In genomic region chr11:3664032-3664630, GRCh38 we compare ENCODE assay signal across 15 cellular contexts. TPM values are rescaled to one million over a fixed set of nuclear protein-coding genes. Genes with fewer than 3 reads are reported as not detected.
DNase-seq lines count a peak whose midpoint lies in the region; ATAC-seq, FAIRE-seq and TF ChIP-seq lines count a peak whose summit lies in the region.
"Had no signal": no experiment of that assay in that cellular context is flagged by ENCODE, and none has a peak within 500 bp of the region (broad histone marks: within the 10 kb centered on the region; RNA-seq: fewer than 3 reads in every experiment).

No MANE protein-coding gene starts in this region.

- peaks cover 16% of the 10 kb centered on the region for H3K36me3 ChIP-seq in CD4-positive, CD25-positive, alpha-beta regulatory T cell (ENCODE audit: control insufficient read depth, insufficient read depth, low read length)
- H3K36me3 ChIP-seq in bronchial epithelial cell (ENCODE audit: control insufficient read depth, insufficient read depth, low read length) (peaks cover 3% of the 10 kb centered on the region), neural progenitor cell (no peaks in the 10 kb centered on the region), breast epithelium (peaks cover 6% of the 10 kb centered on the region), OCI-LY7 (ENCODE audit: insufficient read depth, low read length) (peaks cover 16% of the 10 kb centered on the region; the same call in 1 of the 2 replicates)

- TF ChIP-seq POLR2A in breast epithelium (IDR thresholded peaks at IDR 0.05): no peak

- POLR2A ChIA-PET in activated CD4-positive, alpha-beta T cell treated with anti-CD3 and anti-CD28 coated beads, Interleukin-2, amount 10 ng/mL, durations not matched to agents 7 days and 5 days (lab: Charles Lee): no interaction called here
- POLR2A ChIA-PET in OCI-LY7 (lab: Charles Lee): interaction anchor here (0.6 kb wide), 1 partner anchor 9 kb away, joined by 7 read pairs; no protein-coding TSS in a partner anchor

- no peaks in the 10 kb centered on the region for H3K4me1 Mint-ChIP-seq in activated CD4-positive, alpha-beta T cell treated with anti-CD3 and anti-CD28 coated beads, Interleukin-2, amount 10 ng/mL, durations not matched to agents 7 days and 5 days
- H3K4me1 Mint-ChIP-seq in CD4-positive, CD25-positive, alpha-beta regulatory T cell: no peaks in the 10 kb centered on the region
- H3K4me1 Mint-ChIP-seq in neural progenitor cell: no peaks in the 10 kb centered on the region

- H3K27ac ChIP-seq in CD4-positive, CD25-positive, alpha-beta regulatory T cell (ENCODE audit: insufficient read depth, low read length, poor library complexity, severe bottlenecking): no peak overlapping the region
- H3K27ac ChIP-seq in neural progenitor cell (no peak overlapping the region), breast epithelium (no peak overlapping the region), OCI-LY7 (ENCODE audit: low read depth, low read length, poor library complexity, severe bottlenecking) (no peak overlapping the region)
- H3K27ac ChIP-seq: 22Rv1, BLaER1 had no signal

- H3K4me2 ChIP-seq in neural progenitor cell (no peak overlapping the region), OCI-LY7 (ENCODE audit: low read length) (no peak overlapping the region)
- H3K4me2 ChIP-seq: BLaER1 had no signal

- ATAC-seq in CD4-positive, CD25-positive, alpha-beta regulatory T cell (ENCODE audit: low read depth in 2 of 2): no peak

- H4K20me1 ChIP-seq in neural progenitor cell (ENCODE audit: low read depth) (no peaks in the 10 kb centered on the region), OCI-LY7 (ENCODE audit: insufficient read depth, low read length) (no peaks in the 10 kb centered on the region)

- no peaks in the 10 kb centered on the region for H3K9me3 Mint-ChIP-seq in activated CD4-positive, alpha-beta T cell treated with anti-CD3 and anti-CD28 coated beads, Interleukin-2, amount 10 ng/mL, durations not matched to agents 7 days and 5 days
- H3K9me3 Mint-ChIP-seq in CD4-positive, CD25-positive, alpha-beta regulatory T cell: no peaks in the 10 kb centered on the region
- no peaks in the 10 kb centered on the region for H3K9me3 Mint-ChIP-seq in neural progenitor cell

- no peaks in the 10 kb centered on the region for H3K27me3 Mint-ChIP-seq in activated CD4-positive, alpha-beta T cell treated with anti-CD3 and anti-CD28 coated beads, Interleukin-2, amount 10 ng/mL, durations not matched to agents 7 days and 5 days
- H3K27me3 Mint-ChIP-seq in CD4-positive, CD25-positive, alpha-beta regulatory T cell: no peaks in the 10 kb centered on the region
- peaks cover 12% of the 10 kb centered on the region for H3K27me3 Mint-ChIP-seq in neural progenitor cell (ENCODE audit: insufficient read depth, low read depth)

- H3K9me3 ChIP-seq in CD4-positive, CD25-positive, alpha-beta regulatory T cell (ENCODE audit: control insufficient read depth in 2 of 2, low read length in 2 of 2): no peaks in the 10 kb centered on the region
- H3K9me3 ChIP-seq in neural progenitor cell (ENCODE audit: low read depth) (no peaks in the 10 kb centered on the region), breast epithelium (no peaks in the 10 kb centered on the region), OCI-LY7 (ENCODE audit: low read length) (no peaks in the 10 kb centered on the region)
- H3K9me3 ChIP-seq: BLaER1, HAP-1 had no signal

- H3K27me3 ChIP-seq in CD4-positive, CD25-positive, alpha-beta regulatory T cell (ENCODE audit: control insufficient read depth, insufficient read depth, low read length): no peaks in the 10 kb centered on the region
- H3K27me3 ChIP-seq in bronchial epithelial cell (ENCODE audit: control insufficient read depth, insufficient read depth, low read length) (no peaks in the 10 kb centered on the region), neural progenitor cell (no peaks in the 10 kb centered on the region), breast epithelium (no peaks in the 10 kb centered on the region)
- H3K27me3 ChIP-seq: BLaER1 had no signal

- no peaks in the 10 kb centered on the region for H3F3A ChIP-seq in neural progenitor cell (ENCODE audit: low read depth)

- peak; percentile 13 for FAIRE-seq in bronchial epithelial cell (lab: Jason Lieb, UNC)
- FAIRE-seq: H1 had no signal

- H3K4me1 ChIP-seq in CD4-positive, CD25-positive, alpha-beta regulatory T cell (ENCODE audit: control insufficient read depth, insufficient read depth, low read length, poor library complexity, severe bottlenecking): no peaks in the 10 kb centered on the region
- no peaks in the 10 kb centered on the region for H3K4me1 ChIP-seq in neural progenitor cell
- H3K4me1 ChIP-seq in breast epithelium: no peaks in the 10 kb centered on the region
- H3K4me1 ChIP-seq in OCI-LY7 (ENCODE audit: insufficient read depth, low read length, poor library complexity, severe bottlenecking): no peaks in the 10 kb centered on the region
- H3K4me1 ChIP-seq: BLaER1, HAP-1 had no signal

- no peak overlapping the region for H3K4me3 Mint-ChIP-seq in activated CD4-positive, alpha-beta T cell treated with anti-CD3 and anti-CD28 coated beads, Interleukin-2, amount 10 ng/mL, durations not matched to agents 7 days and 5 days
- no peak overlapping the region for H3K4me3 Mint-ChIP-seq in CD4-positive, CD25-positive, alpha-beta regulatory T cell
- no peak overlapping the region for H3K4me3 Mint-ChIP-seq in neural progenitor cell

- intact Hi-C loops in breast epithelium (cut with DNase I; ENCODE audit: low total_unique reads) (no loop called here), OCI-LY7 (cut with micrococcal nuclease; ENCODE audit: unreplicated experiment) (no loop called here)

- no peak overlapping the region for H3K9ac ChIP-seq in neural progenitor cell
- H3K9ac ChIP-seq: BLaER1 had no signal

- no peak for DNase-seq in activated CD4-positive, alpha-beta T cell treated with anti-CD3 and anti-CD28 coated beads, Interleukin-2, amount 10 ng/mL, durations not matched to agents 7 days and 5 days
- DNase-seq in activated CD4-positive, alpha-beta T cell treated with anti-CD3 and anti-CD28 coated beads, Interleukin-2, amount 50 U/mL, for 1 hour: no peak
- no peak for DNase-seq in CD4-positive, CD25-positive, alpha-beta regulatory T cell
- DNase-seq in bronchial epithelial cell (ENCODE audit: low read depth) (no peak), neural progenitor cell (ENCODE audit: low spot score) (no peak), breast epithelium (ENCODE audit: low spot score in 2 of 2) (no peak), OCI-LY7 (ENCODE audit: low spot score) (no peak), SKM-1 treated with dmso at 0.1 percent for 144 hours (lab: John Stamatoyannopoulos, UW; ENCODE audit: unreplicated experiment) (no peak)
- DNase-seq: AML-193, DMS 273 treated with DMSO at 0.1 percent for 48 hours had no signal

- H3K79me2 ChIP-seq in neural progenitor cell (ENCODE audit: low read depth) (no peaks in the 10 kb centered on the region), OCI-LY7 (ENCODE audit: insufficient read depth, low read depth, low read length) (no peaks in the 10 kb centered on the region)

- no peaks in the 10 kb centered on the region for H3K9me2 ChIP-seq in OCI-LY7 (ENCODE audit: insufficient read depth, low read length)

- BruUV-seq in OCI-LY7 (replicated peaks; lab: Mats Ljungman, UMichigan): no TSS peak

- peaks cover 8% of the 10 kb centered on the region for H3K36me3 Mint-ChIP-seq in activated CD4-positive, alpha-beta T cell treated with anti-CD3 and anti-CD28 coated beads, Interleukin-2, amount 10 ng/mL, durations not matched to agents 7 days and 5 days (ENCODE audit: low read depth)
- H3K36me3 Mint-ChIP-seq in CD4-positive, CD25-positive, alpha-beta regulatory T cell: peaks cover 31% of the 10 kb centered on the region
- peaks cover 25% of the 10 kb centered on the region for H3K36me3 Mint-ChIP-seq in neural progenitor cell

- H3K27ac Mint-ChIP-seq in activated CD4-positive, alpha-beta T cell treated with anti-CD3 and anti-CD28 coated beads, Interleukin-2, amount 10 ng/mL, durations not matched to agents 7 days and 5 days: peak overlapping the region; percentile 76
- peak overlapping the region in 2 of 3 donors; percentile 17 to 34 for H3K27ac Mint-ChIP-seq in CD4-positive, CD25-positive, alpha-beta regulatory T cell
- peak overlapping the region; percentile 44 for H3K27ac Mint-ChIP-seq in neural progenitor cell

- CTCF ChIA-PET in activated CD4-positive, alpha-beta T cell treated with anti-CD3 and anti-CD28 coated beads, Interleukin-2, amount 10 ng/mL, durations not matched to agents 7 days and 5 days (lab: Charles Lee): interaction anchor here (0.6 kb wide), 3 partner anchors 9 to 143 kb away, joined by 3 read pairs; no protein-coding TSS in a partner anchor
- CTCF ChIA-PET in OCI-LY7 (lab: Charles Lee; ENCODE audit: unreplicated experiment): no interaction called here

- no peak overlapping the region for H3K4me3 ChIP-seq in CD4-positive, CD25-positive, alpha-beta regulatory T cell (ENCODE audit: low read depth, low read length)
- H3K4me3 ChIP-seq in bronchial epithelial cell (ENCODE audit: low read depth, low read length) (no peak overlapping the region), neural progenitor cell (no peak overlapping the region), breast epithelium (no peak overlapping the region), OCI-LY7 (ENCODE audit: low read depth, low read length, poor library complexity, severe bottlenecking) (no peak overlapping the region)
- H3K4me3 ChIP-seq: BLaER1, HAP-1 had no signal

- H2AFZ ChIP-seq in neural progenitor cell (replicated peaks) (no peak overlapping the region), OCI-LY7 (ENCODE audit: low read length) (no peak overlapping the region)

- TF ChIP-seq CTCF in bronchial epithelial cell (IDR thresholded peaks at IDR 0.05; ENCODE audit: insufficient read depth, low read length, severe bottlenecking) (no peak), neural progenitor cell (IDR thresholded peaks at IDR 0.05) (no peak), breast epithelium (IDR thresholded peaks at IDR 0.05) (no peak), OCI-LY7 (conservative IDR thresholded peaks at IDR 0.05; ENCODE audit: low read length) (no peak)

RNA-seq across cellular contexts. Expression of gene CHRNA10, which starts 7.1 kb away (rescaled TPM):
- 1 to 10 TPM; 3.0 to 3.1 TPM for total RNA-seq in activated CD4-positive, alpha-beta T cell treated with anti-CD3 and anti-CD28 coated beads, Interleukin-2, amount 10 ng/mL, durations not matched to agents 7 days and 5 days
- total RNA-seq in CD4-positive, CD25-positive, alpha-beta regulatory T cell: 1.4 TPM
- polyA plus RNA-seq in CD4-positive, CD25-positive, alpha-beta regulatory T cell: under 1 TPM in 2 of 4 donors, not detected in 2; 0.21 to 0.40 TPM
- total RNA-seq in bronchial epithelial cell: 0.26 and 0.51 TPM in 2 replicates
- total RNA-seq in neural progenitor cell (ENCODE audit: low replicate concordance): 0.21 and 0.62 TPM in 2 replicates
- under 1 TPM; 0.48 to 0.88 (median 0.66) TPM for total RNA-seq in breast epithelium
- total RNA-seq in OCI-LY7 (2014; rRNA removed; shearing (Covaris generic)): 0.82 and 2.6 TPM in 2 replicates
- 1.8 and 3.3 TPM in 2 replicates for total RNA-seq in OCI-LY7 (2022)

RNA-seq across cellular contexts. Expression of gene ART1, which starts 19.2 kb away (rescaled TPM):
- total RNA-seq in activated CD4-positive, alpha-beta T cell treated with anti-CD3 and anti-CD28 coated beads, Interleukin-2, amount 10 ng/mL, durations not matched to agents 7 days and 5 days: not detected
- not detected for total RNA-seq in CD4-positive, CD25-positive, alpha-beta regulatory T cell
- not detected for polyA plus RNA-seq in CD4-positive, CD25-positive, alpha-beta regulatory T cell
- total RNA-seq in bronchial epithelial cell (not detected in 2 replicates), neural progenitor cell (ENCODE audit: low replicate concordance) (not detected in 2 replicates), breast epithelium (not detected), OCI-LY7 (2022) (not detected in 2 replicates)
- not detected in 2 replicates for total RNA-seq in OCI-LY7 (2014; rRNA removed; shearing (Covaris generic))
- total RNA-seq: Daoy, H1 had no signal
- polyA plus RNA-seq: H1 had no signal

RNA-seq across cellular contexts. Expression of gene ART5, which starts 22.3 kb away (rescaled TPM):
- not detected for total RNA-seq in activated CD4-positive, alpha-beta T cell treated with anti-CD3 and anti-CD28 coated beads, Interleukin-2, amount 10 ng/mL, durations not matched to agents 7 days and 5 days
- not detected for total RNA-seq in CD4-positive, CD25-positive, alpha-beta regulatory T cell
- not detected for polyA plus RNA-seq in CD4-positive, CD25-positive, alpha-beta regulatory T cell
- total RNA-seq in bronchial epithelial cell (not detected in 2 replicates), neural progenitor cell (ENCODE audit: low replicate concordance) (8.5 and 12.0 TPM in 2 replicates), breast epithelium (1 to 10 TPM in 2 of 3 donors, not detected in 1; 1.3 to 3.3 TPM), OCI-LY7 (2022) (not detected in 2 replicates)
- not detected in 2 replicates for total RNA-seq in OCI-LY7 (2014; rRNA removed; shearing (Covaris generic))

Comparison
In these comparisons a context has a peak if more than half of its experiments do, and no peak if none do; other contexts are left out.
1. H3K27ac Mint-ChIP-seq: peak in every context shown above with its lines; median percentile 76 in activated CD4-positive, alpha-beta T cell treated with anti-CD3 and anti-CD28 coated beads, Interleukin-2, amount 10 ng/mL, durations not matched to agents 7 days and 5 days; 44 in neural progenitor cell; 26 in CD4-positive, CD25-positive, alpha-beta regulatory T cell.